In the genomic region with DNA sequence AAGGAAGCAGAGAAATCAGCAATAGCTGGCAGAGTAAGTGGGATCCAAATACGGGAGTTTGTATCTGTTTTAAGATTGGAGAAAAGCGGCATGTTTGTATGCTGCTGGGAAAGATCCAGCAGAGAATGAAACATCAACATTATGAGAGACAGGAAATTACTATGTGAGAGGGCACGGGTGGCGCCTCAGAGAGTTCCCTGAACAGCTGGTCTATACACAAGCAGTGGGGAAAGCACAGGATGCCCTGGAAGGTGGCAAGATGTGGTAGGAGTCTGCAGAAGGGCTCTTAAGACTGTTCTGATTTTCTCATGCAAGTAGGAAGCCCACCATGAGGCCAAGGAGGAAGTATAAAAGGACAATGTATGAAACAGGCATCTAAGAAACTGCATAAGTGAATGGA, we compare ENCODE assay signal across 9 cellular contexts.
DNase-seq lines count a peak whose midpoint lies in the region; ATAC-seq and TF ChIP-seq lines count a peak whose summit lies in the region.
"Had no signal": no experiment of that assay in that cellular context is flagged by ENCODE, and none has a peak within 500 bp of the region (broad histone marks: within the 10 kb centered on the region; RNA-seq: fewer than 3 reads in every experiment).

No MANE protein-coding gene starts in this region.

- H3K4me2 ChIP-seq in PC-3 (ENCODE audit: low read length): no peak overlapping the region

- no peak for TF ChIP-seq EP300 in stomach (IDR thresholded peaks at IDR 0.05)
- TF ChIP-seq EP300 in ovary (IDR thresholded peaks at IDR 0.05): no peak

- intact Hi-C loops in PC-3 (cut with micrococcal nuclease) (no loop called here), stomach (cut with DNase I; ENCODE audit: low total_unique reads) (no loop called here), ovary (cut with DNase I) (no loop called here)
- intact Hi-C loops in activated CD8-positive, alpha-beta T cell treated with anti-CD3 and anti-CD28 coated beads for 36 hours (cut with micrococcal nuclease): no loop called here

- H3K9ac ChIP-seq in PC-3 (ENCODE audit: low read length): no peak overlapping the region

- H3K9me3 ChIP-seq in PC-3 (ENCODE audit: low read length): no peaks in the 10 kb centered on the region
- H3K9me3 ChIP-seq in stomach: no peaks in the 10 kb centered on the region
- H3K9me3 ChIP-seq in ovary: no peaks in the 10 kb centered on the region
- H3K9me3 ChIP-seq: adrenal gland had no signal

- TF ChIP-seq POLR2A in stomach (IDR thresholded peaks at IDR 0.05) (no peak), ovary (IDR thresholded peaks at IDR 0.05) (no peak)

- H3K27me3 ChIP-seq in PC-3 (ENCODE audit: low read length) (no peaks in the 10 kb centered on the region), stomach (no peaks in the 10 kb centered on the region), ovary (no peaks in the 10 kb centered on the region)
- H3K27me3 ChIP-seq: adrenal gland had no signal

- no peaks in the 10 kb centered on the region for H3F3A ChIP-seq in PC-3 (ENCODE audit: low read length, unreplicated experiment)

- ATAC-seq in PC-3: peak; percentile 72
- no peak for ATAC-seq in activated CD8-positive, alpha-beta T cell treated with anti-CD3 and anti-CD28 coated beads for 36 hours

- H3K79me2 ChIP-seq in PC-3 (ENCODE audit: low read length): peaks cover 94% of the 10 kb centered on the region

- H3K27ac ChIP-seq in PC-3 (ENCODE audit: low read length): no peak overlapping the region
- H3K27ac ChIP-seq in stomach: peak overlapping the region in 4 of 5 donors; percentile 54 to 66 (median 61)
- H3K27ac ChIP-seq in ovary: no peak overlapping the region

- H3K36me3 ChIP-seq in PC-3 (ENCODE audit: low read depth, low read length): no peaks in the 10 kb centered on the region
- H3K36me3 ChIP-seq in stomach: no peaks in the 10 kb centered on the region
- no peaks in the 10 kb centered on the region for H3K36me3 ChIP-seq in ovary
- H3K36me3 ChIP-seq: adrenal gland had no signal

- no peaks in the 10 kb centered on the region for H3K27me3 Mint-ChIP-seq in activated CD8-positive, alpha-beta T cell treated with anti-CD3 and anti-CD28 coated beads for 36 hours

- no peak overlapping the region for H2AFZ ChIP-seq in PC-3 (ENCODE audit: low read length)

- TF ChIP-seq CTCF in PC-3 (conservative IDR thresholded peaks at IDR 0.05; ENCODE audit: low read depth, low read length) (no peak), stomach (IDR thresholded peaks at IDR 0.05) (no peak), ovary (IDR thresholded peaks at IDR 0.05) (no peak)
- no peak for TF ChIP-seq CTCF in activated CD8-positive, alpha-beta T cell treated with anti-CD3 and anti-CD28 coated beads for 36 hours (IDR thresholded peaks at IDR 0.05)

- H3K4me3 ChIP-seq in PC-3 (ENCODE audit: low read length) (no peak overlapping the region), stomach (no peak overlapping the region), ovary (no peak overlapping the region)
- H3K4me3 ChIP-seq: adrenal gland had no signal

- CTCF ChIA-PET in PC-3 (lab: Charles Lee): interaction anchor here (0.7 kb wide), 1 partner anchor 14 kb away, joined by 3 read pairs; no protein-coding TSS in a partner anchor
- CTCF ChIA-PET in activated CD8-positive, alpha-beta T cell treated with anti-CD3 and anti-CD28 coated beads for 36 hours (lab: Charles Lee): interaction anchor here (0.7 to 1.1 kb wide), 2 partner anchors 16 to 126 kb away, joined by 3 read pairs; no protein-coding TSS in a partner anchor

- POLR2A ChIA-PET in PC-3 (lab: Charles Lee; ENCODE audit: unreplicated experiment): no interaction called here
- POLR2A ChIA-PET in activated CD8-positive, alpha-beta T cell treated with anti-CD3 and anti-CD28 coated beads for 36 hours (lab: Charles Lee): interaction anchor here (0.6 to 1.5 kb wide), 2 partner anchors 14 to 17 kb away, joined by 3 to 4 read pairs; no protein-coding TSS in a partner anchor

- H3K9me3 Mint-ChIP-seq in activated CD8-positive, alpha-beta T cell treated with anti-CD3 and anti-CD28 coated beads for 36 hours: no peaks in the 10 kb centered on the region

- 0 out of 2 replicates have a peak, but pooled peaks cover 4% of the 10 kb centered on the region for H4K20me1 ChIP-seq in PC-3 (ENCODE audit: low read length)

- H3K27ac Mint-ChIP-seq in activated CD8-positive, alpha-beta T cell treated with anti-CD3 and anti-CD28 coated beads for 36 hours: no peak overlapping the region

- DNase-seq in NCI-H1694 treated with DMSO at 0.1 percent for 48 hours (lab: John Stamatoyannopoulos, UW): peak; percentile 30
- no peak for DNase-seq in NCI-H1694 (lab: John Stamatoyannopoulos, UW)
- no peak for DNase-seq in PC-3
- DNase-seq in foreskin melanocyte: peak; percentile 60
- peak; percentile 30 for DNase-seq in stomach
- no peak for DNase-seq in activated CD8-positive, alpha-beta T cell treated with anti-CD3 and anti-CD28 coated beads for 36 hours
- no peak for DNase-seq in ovary
- no peak for DNase-seq in MV-4-11 (lab: John Stamatoyannopoulos, UW)

- H3K9me2 ChIP-seq in PC-3 (replicated peaks; ENCODE audit: low read length): no peaks in the 10 kb centered on the region

- H3K4me1 ChIP-seq in PC-3 (ENCODE audit: insufficient read depth, low read length) (peaks cover 17% of the 10 kb centered on the region; the same call in 1 of the 2 replicates), stomach (peaks cover 16 to 68% (median 36%) of the 10 kb centered on the region in 4 donors), ovary (ENCODE audit: insufficient read depth) (peaks cover 10% of the 10 kb centered on the region)

- WGBS in stomach, 5 donors: 15 to 25% (median 22%) methylated on average over 4 of the region's 4 CpGs
- 2 to 21% (median 5%) methylated on average over 4 of the region's 4 CpGs for WGBS in ovary, 3 donors

- no peak overlapping the region for H3K4me3 Mint-ChIP-seq in activated CD8-positive, alpha-beta T cell treated with anti-CD3 and anti-CD28 coated beads for 36 hours

- no TSS peak for BruUV-seq in PC-3 (replicated peaks; lab: Mats Ljungman, UMichigan)

- H3K36me3 Mint-ChIP-seq in activated CD8-positive, alpha-beta T cell treated with anti-CD3 and anti-CD28 coated beads for 36 hours (ENCODE audit: low read depth): peaks cover 5% of the 10 kb centered on the region

- peaks cover 36% of the 10 kb centered on the region for H3K4me1 Mint-ChIP-seq in activated CD8-positive, alpha-beta T cell treated with anti-CD3 and anti-CD28 coated beads for 36 hours (ENCODE audit: low read depth)

Comparison
In these comparisons a context has a peak if more than half of its experiments do, and no peak if none do; other contexts are left out.
1. DNase-seq: peak in NCI-H1694 treated with DMSO at 0.1 percent for 48 hours (single experiment), foreskin melanocyte (single experiment) and stomach (single experiment); none in NCI-H1694 (single experiment), PC-3 (single experiment), activated CD8-positive, alpha-beta T cell treated with anti-CD3 and anti-CD28 coated beads for 36 hours (single experiment), ovary (0 of 5) and MV-4-11 (single experiment).
2. H3K27ac ChIP-seq: peak in stomach (4 of 5); none in PC-3 (single experiment) and ovary (0 of 2).